In the genomic region with DNA sequence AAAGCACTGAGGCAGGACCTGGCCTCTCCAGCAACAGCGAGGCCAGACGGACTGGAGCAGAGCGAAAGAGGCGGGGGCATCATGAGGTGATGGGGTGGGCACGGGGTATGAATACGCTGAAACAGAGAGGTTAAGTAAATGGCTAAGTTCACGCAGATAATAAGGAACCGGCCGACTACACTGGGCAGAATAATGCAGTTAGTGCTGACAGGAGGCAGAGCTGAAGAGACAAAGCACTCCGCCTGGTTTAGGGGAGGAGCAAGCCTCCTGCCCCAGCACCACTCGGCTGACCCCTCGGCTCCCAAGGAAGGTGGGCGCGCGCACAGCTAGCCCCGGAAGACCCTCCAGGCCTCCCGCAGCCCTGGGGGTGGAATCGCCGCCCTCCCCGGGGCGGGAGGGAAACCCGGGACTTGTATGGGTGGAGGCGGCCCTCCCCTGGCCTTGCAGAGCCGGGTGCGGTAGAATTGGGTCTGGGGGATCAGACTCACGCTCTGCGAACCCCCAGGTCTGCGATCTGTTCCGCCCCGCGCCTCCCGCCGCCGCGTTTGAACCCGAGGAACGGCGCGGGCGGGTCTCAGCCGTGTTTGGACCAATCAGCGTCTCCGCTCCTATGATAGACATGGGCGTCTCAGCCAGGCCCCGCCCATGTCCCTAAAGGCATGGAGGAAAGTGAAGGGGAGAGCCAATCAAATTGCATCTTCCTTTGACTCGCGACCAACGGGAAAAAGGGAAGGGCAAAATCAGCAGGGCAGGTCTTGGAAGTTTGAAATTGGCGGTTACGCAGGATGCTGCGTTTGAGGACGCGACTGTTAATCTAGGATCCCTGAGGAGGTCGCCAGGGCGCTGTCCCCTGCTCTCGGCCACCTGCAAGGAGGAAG, we compare ENCODE assay signal across 8 cellular contexts. TPM values are rescaled to one million over a fixed set of nuclear protein-coding genes. Genes with fewer than 3 reads are reported as not detected.
DNase-seq lines count a peak whose midpoint lies in the region; ATAC-seq and TF ChIP-seq lines count a peak whose summit lies in the region.

Gene CIT (minus strand): TSS at position 560 of the 878 bp plus-strand sequence. CDS start 1,152 bp downstream, outside the sequence.

- no peak for TF ChIP-seq POLR2A in heart left ventricle (IDR thresholded peaks at IDR 0.05)
- peak in 1 of 4 donors; percentile 18 for TF ChIP-seq POLR2A in upper lobe of left lung (IDR thresholded peaks at IDR 0.05)

- H3K36me3 ChIP-seq in heart left ventricle (no peaks in the 10 kb centered on the region), upper lobe of left lung (no peaks in the 10 kb centered on the region)

- no peak for TF ChIP-seq EP300 in upper lobe of left lung (IDR thresholded peaks at IDR 0.05)

- WGBS in heart left ventricle, 4 donors, result 0 to 1% (median 1%) methylated on average over 46 to 56 of the region's 56 CpGs
- WGBS in upper lobe of left lung, 2 donors, result 2% methylated on average over 33 to 51 of the region's 56 CpGs

- H3K4me1 ChIP-seq in heart left ventricle (peaks cover 0 to 13% (median 6%) of the 10 kb centered on the region in 12 donors), upper lobe of left lung (peaks cover 5 to 11% (median 8%) of the 10 kb centered on the region in 4 donors)

- H3K27me3 ChIP-seq in heart left ventricle, result no peaks in the 10 kb centered on the region
- H3K27me3 ChIP-seq in upper lobe of left lung, result no peaks in the 10 kb centered on the region

- peak within 1 kb of the TSS; percentile 95 for H3K4me3 Mint-ChIP-seq in activated naive CD8-positive, alpha-beta T cell treated with anti-CD3 and anti-CD28 coated beads, Interleukin-2, amount 50 U/mL, for 24 hours

- H3K27ac ChIP-seq in heart left ventricle, result no peak within 1 kb of the TSS
- H3K27ac ChIP-seq in upper lobe of left lung, result peak within 1 kb of the TSS in 1 of 4 donors; percentile 60

- no peaks in the 10 kb centered on the region for H3K9me3 ChIP-seq in heart left ventricle
- H3K9me3 ChIP-seq in upper lobe of left lung, result no peaks in the 10 kb centered on the region

- intact Hi-C loops in heart left ventricle (cut with DNase I), result no loop called here

- peak within 1 kb of the TSS; percentile 65 to 87 (median 78) for H3K4me3 ChIP-seq in heart left ventricle
- H3K4me3 ChIP-seq in upper lobe of left lung, result peak within 1 kb of the TSS; percentile 61 to 85 (median 68)

- H3K36me3 Mint-ChIP-seq in activated naive CD8-positive, alpha-beta T cell treated with anti-CD3 and anti-CD28 coated beads, Interleukin-2, amount 50 U/mL, for 24 hours (ENCODE audit: low read depth), result peaks cover 7% of the 10 kb centered on the region

- TF ChIP-seq CTCF in GM13976 (IDR thresholded peaks at IDR 0.05; ENCODE audit: borderline replicate concordance, control extremely low read depth, extremely low read depth, insufficient read depth, missing control alignments) (no peak), heart left ventricle (IDR thresholded peaks at IDR 0.05) (no peak), upper lobe of left lung (IDR thresholded peaks at IDR 0.05) (no peak)

- H3K9me3 Mint-ChIP-seq in activated naive CD8-positive, alpha-beta T cell treated with anti-CD3 and anti-CD28 coated beads, Interleukin-2, amount 50 U/mL, for 24 hours, result no peaks in the 10 kb centered on the region

- H3K27ac Mint-ChIP-seq in activated naive CD8-positive, alpha-beta T cell treated with anti-CD3 and anti-CD28 coated beads, Interleukin-2, amount 50 U/mL, for 24 hours, result peak within 1 kb of the TSS; percentile 82

- in situ Hi-C loops in GM13976 (cut with MboI; ENCODE audit: low sequenced_read_pairs, unreplicated experiment), result no loop called here

- H3K27me3 Mint-ChIP-seq in activated naive CD8-positive, alpha-beta T cell treated with anti-CD3 and anti-CD28 coated beads, Interleukin-2, amount 50 U/mL, for 24 hours, result peaks cover 8% of the 10 kb centered on the region

- peaks cover 16% of the 10 kb centered on the region for H3K4me1 Mint-ChIP-seq in activated naive CD8-positive, alpha-beta T cell treated with anti-CD3 and anti-CD28 coated beads, Interleukin-2, amount 50 U/mL, for 24 hours

- DNase-seq in GM13976 (ENCODE audit: low spot score), result peak; percentile 98
- peak; percentile 75 for DNase-seq in NCI-H1436 treated with DMSO at 0.1 percent for 48 hours (lab: John Stamatoyannopoulos, UW)
- peak; percentile 80 for DNase-seq in T follicular helper cell (ENCODE audit: low read depth)
- DNase-seq in activated naive CD8-positive, alpha-beta T cell treated with anti-CD3 and anti-CD28 coated beads, Interleukin-2, amount 50 U/mL, for 24 hours, result peak; percentile 90
- DNase-seq in heart left ventricle, result peak; percentile 86 to 92 (median 88)
- DNase-seq in pons (ENCODE audit: low spot score), result peak; percentile 93
- peak; percentile 93 to 94 for DNase-seq in upper lobe of left lung

- ATAC-seq in HG02852 (IDR thresholded peaks at IDR 0.05; ENCODE audit: unreplicated experiment), result peak; percentile 99
- ATAC-seq in activated naive CD8-positive, alpha-beta T cell treated with anti-CD3 and anti-CD28 coated beads, Interleukin-2, amount 50 U/mL, for 24 hours, result peak; percentile 99
- peak; percentile 100 for ATAC-seq in heart left ventricle
- peak; percentile 98 to 100 for ATAC-seq in upper lobe of left lung (ENCODE audit: low FRiP score in 2 of 2)

RNA-seq across cellular contexts. Expression of gene CIT, which starts in this region (rescaled TPM):
- 1 to 10 TPM in 7 of 9 donors, under 1 TPM in 2; 0.32 to 8.1 (median 2.0) TPM for total RNA-seq in heart left ventricle
- under 1 TPM; 0.26 to 0.34 TPM for polyA plus RNA-seq in heart left ventricle
- total RNA-seq in upper lobe of left lung, result 100 to 1,000 TPM in 2 of 6 donors, 10 to 100 TPM in 3, 1 to 10 TPM in 1; 7.8 to 185 (median 73.6) TPM
